ENCODE assay signal across 11 cellular contexts in the genomic region with DNA sequence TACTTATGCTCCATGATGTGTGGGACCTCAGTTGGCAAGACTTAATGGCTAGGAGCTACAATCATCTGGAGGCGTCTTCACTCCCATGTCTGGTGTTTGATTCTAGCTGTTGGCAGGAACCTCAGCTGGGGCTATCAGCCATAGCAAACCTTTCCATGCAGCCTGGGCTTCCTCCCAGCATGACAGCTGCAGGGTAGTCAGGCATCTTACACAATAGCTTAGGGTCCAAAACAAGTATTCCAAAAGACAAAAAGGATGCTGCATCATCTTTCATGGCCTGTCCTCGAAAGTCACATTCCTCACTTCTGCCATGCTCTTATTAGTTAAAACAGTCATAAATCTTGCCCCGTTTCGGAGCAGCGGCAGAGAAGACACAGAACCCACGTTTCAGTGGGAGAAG.
A peak's percentile ranks its signal among the peaks of the same experiment; 100 is the strongest.
DNase-seq lines count a peak whose midpoint lies in the region; ATAC-seq and TF ChIP-seq lines count a peak whose summit lies in the region.
"Had no signal": no experiment of that assay in that cellular context is flagged by ENCODE, and none has a peak within 500 bp of the region (broad histone marks: within the 10 kb centered on the region; RNA-seq: fewer than 3 reads in every experiment).

No MANE protein-coding gene starts in this region.

- peak overlapping the region in 10 of 12 donors; percentile 25 to 86 (median 61) for H3K27ac ChIP-seq in heart left ventricle
- H3K27ac ChIP-seq in spleen: peak overlapping the region in 6 of 8 donors; percentile 28 to 79 (median 60)

- no peaks in the 10 kb centered on the region for H3K27me3 Mint-ChIP-seq in T-helper 1 cell treated with Interleukin-12 subunit alpha and Interleukin-12 subunit beta and Interleukin-4 antibody, amounts not matched to agents 30 μg/mL and 1 μg/mL, for 36 hours (ENCODE audit: low read depth)
- no peaks in the 10 kb centered on the region for H3K27me3 Mint-ChIP-seq in activated B cell treated with CpG ODN at 0.5 μM for 24 hours

- CTCF ChIA-PET in activated B cell treated with CpG ODN at 0.5 μM for 24 hours (lab: Charles Lee): no interaction called here

- peaks cover 55% of the 10 kb centered on the region for H3K36me3 Mint-ChIP-seq in T-helper 1 cell treated with Interleukin-12 subunit alpha and Interleukin-12 subunit beta and Interleukin-4 antibody, amounts not matched to agents 30 μg/mL and 1 μg/mL, for 36 hours (ENCODE audit: low read depth)
- no peaks in the 10 kb centered on the region for H3K36me3 Mint-ChIP-seq in activated B cell treated with CpG ODN at 0.5 μM for 24 hours (ENCODE audit: low read depth)

- H3K27me3 ChIP-seq in heart left ventricle (no peaks in the 10 kb centered on the region), spleen (replicated peaks in 1 of 7) (no peaks in the 10 kb centered on the region)

- POLR2A ChIA-PET in activated B cell treated with CpG ODN at 0.5 μM for 24 hours (lab: Charles Lee): interaction anchor here (1.4 to 1.8 kb wide), 2 partner anchors 39 to 98 kb away, joined by 3 to 5 read pairs; no protein-coding TSS in a partner anchor

- H3K9me3 Mint-ChIP-seq in T-helper 1 cell treated with Interleukin-12 subunit alpha and Interleukin-12 subunit beta and Interleukin-4 antibody, amounts not matched to agents 30 μg/mL and 1 μg/mL, for 36 hours: peaks cover 5% of the 10 kb centered on the region
- H3K9me3 Mint-ChIP-seq in activated B cell treated with CpG ODN at 0.5 μM for 24 hours: no peaks in the 10 kb centered on the region

- H3K9me3 ChIP-seq in heart left ventricle: peaks cover 0 to 4% (median 0%) of the 10 kb centered on the region in 12 donors
- H3K9me3 ChIP-seq in spleen: no peaks in the 10 kb centered on the region

- peaks cover 3 to 90% (median 50%) of the 10 kb centered on the region in 12 donors for H3K4me1 ChIP-seq in heart left ventricle
- H3K4me1 ChIP-seq in spleen: peaks cover 31 to 72% (median 56%) of the 10 kb centered on the region in 6 donors

- TF ChIP-seq POLR2A in heart left ventricle (IDR thresholded peaks at IDR 0.05): no peak
- no peak for TF ChIP-seq POLR2A in spleen (IDR thresholded peaks at IDR 0.05)

- H3K4me3 ChIP-seq in heart left ventricle (no peak overlapping the region), spleen (no peak overlapping the region)

- H3K36me3 ChIP-seq in heart left ventricle (no peaks in the 10 kb centered on the region), spleen (no peaks in the 10 kb centered on the region)

- H3K4me1 Mint-ChIP-seq in T-helper 1 cell treated with Interleukin-12 subunit alpha and Interleukin-12 subunit beta and Interleukin-4 antibody, amounts not matched to agents 30 μg/mL and 1 μg/mL, for 36 hours (ENCODE audit: low read depth): peaks cover 83% of the 10 kb centered on the region
- H3K4me1 Mint-ChIP-seq in activated B cell treated with CpG ODN at 0.5 μM for 24 hours: peaks cover 72% of the 10 kb centered on the region

- peak overlapping the region; percentile 92 for H3K27ac Mint-ChIP-seq in T-helper 1 cell treated with Interleukin-12 subunit alpha and Interleukin-12 subunit beta and Interleukin-4 antibody, amounts not matched to agents 30 μg/mL and 1 μg/mL, for 36 hours
- H3K27ac Mint-ChIP-seq in activated B cell treated with CpG ODN at 0.5 μM for 24 hours: peak overlapping the region; percentile 86

- ATAC-seq in activated B cell treated with CpG ODN at 0.5 μM for 24 hours (ENCODE audit: low read depth): no peak
- peak; percentile 29 to 68 (median 50) for ATAC-seq in heart left ventricle
- ATAC-seq in GM21619 (IDR thresholded peaks at IDR 0.05; ENCODE audit: unreplicated experiment): no peak

- TF ChIP-seq CTCF in activated B cell treated with CpG ODN at 0.5 μM for 24 hours (IDR thresholded peaks at IDR 0.05) (no peak), heart left ventricle (IDR thresholded peaks at IDR 0.05) (no peak), spleen (IDR thresholded peaks at IDR 0.05 in 8 of 11, conservative IDR thresholded peaks at IDR 0.05 in 3 of 11) (no peak)

- no peak for DNase-seq in T-helper 1 cell
- no peak for DNase-seq in activated B cell treated with CpG ODN at 0.5 μM for 24 hours
- peak in 3 of 5 donors; percentile 34 to 69 (median 62) for DNase-seq in heart left ventricle
- no peak for DNase-seq in spleen
- no peak for DNase-seq in kidney tubule cell (ENCODE audit: low spot score)
- DNase-seq in NCI-H2196 treated with DMSO at 0.1 percent for 48 hours (lab: John Stamatoyannopoulos, UW; ENCODE audit: unreplicated experiment): no peak
- DNase-seq: NCI-H2107, SW 1271 had no signal

- 44 to 54% (median 52%) methylated on average over 6 of the region's 6 CpGs for WGBS in heart left ventricle, 4 donors
- 49 to 73% (median 64%) methylated on average over 6 of the region's 6 CpGs for WGBS in spleen, 5 donors

- intact Hi-C loops in activated B cell treated with CpG ODN at 0.5 μM for 24 hours (cut with micrococcal nuclease): no loop called here
- intact Hi-C loops in heart left ventricle (cut with DNase I): loop anchor here in 5 of 10 donors (5.0 kb wide), 3 partner anchors 33 to 92 kb away; partner anchors contain the start of gene LRRC8C (in 2 of the 5)
- intact Hi-C loops in spleen (cut with DNase I; ENCODE audit: low total_unique reads): no loop called here

- H3K4me3 Mint-ChIP-seq in T-helper 1 cell treated with Interleukin-12 subunit alpha and Interleukin-12 subunit beta and Interleukin-4 antibody, amounts not matched to agents 30 μg/mL and 1 μg/mL, for 36 hours: peak overlapping the region; percentile 65
- peak overlapping the region; percentile 49 for H3K4me3 Mint-ChIP-seq in activated B cell treated with CpG ODN at 0.5 μM for 24 hours
- H3K4me3 Mint-ChIP-seq: neural crest cell had no signal

Comparison
In these comparisons a context has a peak if more than half of its experiments do, and no peak if none do; other contexts are left out.
1. DNase-seq: peak in heart left ventricle (3 of 5); none in T-helper 1 cell (0 of 5), activated B cell treated with CpG ODN at 0.5 μM for 24 hours (single experiment), spleen (single experiment), kidney tubule cell (single experiment) and NCI-H2196 treated with DMSO at 0.1 percent for 48 hours (single experiment).
2. ATAC-seq: peak in heart left ventricle (4 of 4); none in activated B cell treated with CpG ODN at 0.5 μM for 24 hours (single experiment) and GM21619 (single experiment).